24 cellular contexts compared by ENCODE assay signal in the genomic region with DNA sequence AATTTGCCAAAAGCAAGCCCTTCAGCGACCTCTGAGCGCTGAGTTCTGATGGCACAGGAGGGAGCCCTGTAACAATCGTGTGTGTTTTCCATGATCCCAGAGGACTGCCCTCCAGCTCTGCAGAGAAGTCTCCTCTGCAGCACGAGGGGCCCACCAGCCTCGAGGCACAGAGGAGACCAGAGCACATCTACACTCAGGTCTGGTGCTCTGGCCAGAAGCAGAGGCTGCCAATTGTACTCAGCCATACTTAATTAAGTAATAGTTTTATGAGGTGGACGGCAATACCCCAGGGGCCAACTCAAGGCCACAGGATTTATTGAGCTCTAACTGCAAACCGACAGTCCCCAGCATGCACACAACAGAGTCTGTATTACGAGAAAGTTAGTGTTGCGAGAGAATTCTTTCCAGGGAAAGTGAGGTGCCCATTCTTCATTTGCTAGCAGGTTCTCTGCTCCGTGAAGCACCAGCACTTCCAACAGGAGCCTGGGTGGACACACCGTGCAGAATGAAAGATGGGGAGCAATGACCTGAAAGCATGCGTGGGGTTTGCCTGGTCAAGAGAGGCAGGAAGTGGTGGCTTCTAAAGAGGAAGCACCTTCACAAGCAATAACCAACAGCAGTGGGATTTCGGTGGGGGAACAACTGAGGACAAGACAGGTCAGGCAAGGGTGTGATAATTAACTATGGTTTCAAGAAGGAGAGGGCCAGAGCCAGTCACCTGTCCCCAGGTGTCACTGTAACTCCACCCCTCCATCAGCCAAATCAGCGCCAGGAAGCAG.
DNase-seq lines count a peak whose midpoint lies in the region; ATAC-seq and TF ChIP-seq lines count a peak whose summit lies in the region.
"Had no signal": no experiment of that assay in that cellular context is flagged by ENCODE, and none has a peak within 500 bp of the region (broad histone marks: within the 10 kb centered on the region; RNA-seq: fewer than 3 reads in every experiment).

No MANE protein-coding gene starts in this region.

- TF ChIP-seq POLR2A in tibial nerve (IDR thresholded peaks at IDR 0.05), result no peak

- H4K20me1 ChIP-seq in BLaER1, result no peaks in the 10 kb centered on the region

- WGBS in tibial nerve, 2 donors, result 47 to 54% methylated on average over 14 of the region's 14 CpGs

- H3K4me1 ChIP-seq in BLaER1 (no peaks in the 10 kb centered on the region), tibial nerve (no peaks in the 10 kb centered on the region)
- H3K4me1 ChIP-seq: A549, Caco-2, SJSA1 had no signal

- H3K27ac ChIP-seq in BLaER1 (no peak overlapping the region), tibial nerve (no peak overlapping the region)
- H3K27ac ChIP-seq: A549, C4-2B, SJSA1 had no signal

- 0 out of 2 replicates have a peak overlapping the region, but pooled peaks have one; percentile 0 for H3K4me2 ChIP-seq in BLaER1
- H3K4me2 ChIP-seq: A549 had no signal

- H3K9me3 ChIP-seq in BLaER1 (no peaks in the 10 kb centered on the region), tibial nerve (peaks cover 0 to 26% (median 0%) of the 10 kb centered on the region in 4 donors)
- H3K9me3 ChIP-seq: A549, Caco-2, MG63, SJSA1 had no signal

- no peaks in the 10 kb centered on the region for H3K36me3 ChIP-seq in BLaER1
- no peaks in the 10 kb centered on the region for H3K36me3 ChIP-seq in tibial nerve
- H3K36me3 ChIP-seq: MG63, SJSA1 had no signal

- no peak for ATAC-seq in left ventricle myocardium superior
- ATAC-seq: A549; CD8-positive, alpha-beta T cell; K562 had no signal

- peak; percentile 8 for DNase-seq in KBM-7
- DNase-seq in NOMO-1 treated with dmso at 0.1 percent for 144 hours (lab: John Stamatoyannopoulos, UW; ENCODE audit: unreplicated experiment), result peak; percentile 4
- peak; percentile 51 for DNase-seq in left kidney (ENCODE audit: low read depth, low spot score)
- DNase-seq in tibial nerve (ENCODE audit: low spot score in 2 of 2), result no peak
- no peak for DNase-seq in G401 (ENCODE audit: low spot score)
- DNase-seq in left ventricle myocardium superior, result no peak
- DNase-seq: Caco-2; CD8-positive, alpha-beta T cell; GDM1; MG63; NCI-H1092; NCI-H1417 treated with DMSO at 0.1 percent for 48 hours; NCI-H187; NCI-H524; NCI-H774; NK-92 treated with Interleukin-12 subunit alpha and Interleukin-12 subunit beta, amount 100 ng/mL, for 24 hours; Right ventricle myocardium superior; RPMI8226; SW 1271 had no signal

- no peak for TF ChIP-seq CTCF in tibial nerve (IDR thresholded peaks at IDR 0.05)

- H3K27me3 ChIP-seq in BLaER1, result no peaks in the 10 kb centered on the region
- no peaks in the 10 kb centered on the region for H3K27me3 ChIP-seq in tibial nerve
- H3K27me3 ChIP-seq: MG63, SJSA1 had no signal

- H3K4me3 ChIP-seq in BLaER1, result no peak overlapping the region
- H3K4me3 ChIP-seq in tibial nerve, result no peak overlapping the region
- H3K4me3 ChIP-seq: A549, K562, MG63, SJSA1 had no signal

- no peak for TF ChIP-seq EP300 in tibial nerve (IDR thresholded peaks at IDR 0.05)

- intact Hi-C loops in left ventricle myocardium superior (cut with micrococcal nuclease), result no loop called here

- no peak overlapping the region for H3K9ac ChIP-seq in BLaER1

- in situ Hi-C loops in KBM-7 (cut with MboI; ENCODE audit: low pct_unique_long_range_greater_than_20kb, low sequenced_read_pairs), result no loop called here
- in situ Hi-C loops in G401 (cut with HindIII; ENCODE audit: low sequenced_read_pairs), result no loop called here

Comparison
In these comparisons a context has a peak if more than half of its experiments do, and no peak if none do; other contexts are left out.
1. DNase-seq: peak in KBM-7 (single experiment), NOMO-1 treated with dmso at 0.1 percent for 144 hours (single experiment) and left kidney (single experiment); none in tibial nerve (0 of 2), G401 (single experiment) and left ventricle myocardium superior (single experiment).